In genomic region chr3:10330319-10330718, GRCh38 we compare ENCODE assay signal across 16 cellular contexts. TPM values are rescaled to one million over a fixed set of nuclear protein-coding genes. Genes with fewer than 3 reads are reported as not detected.
DNase-seq lines count a peak whose midpoint lies in the region; ATAC-seq and TF ChIP-seq lines count a peak whose summit lies in the region.
"Had no signal": no experiment of that assay in that cellular context is flagged by ENCODE, and none has a peak within 500 bp of the region (broad histone marks: within the 10 kb centered on the region; RNA-seq: fewer than 3 reads in every experiment).

No MANE protein-coding gene starts in this region.

- no peak overlapping the region for H2BK15ac ChIP-seq in H9 (ENCODE audit: low read depth, low read length)

- H3K9me3 Mint-ChIP-seq in H9 = no peaks in the 10 kb centered on the region
- no peaks in the 10 kb centered on the region for H3K9me3 Mint-ChIP-seq in activated T-helper 17 cell treated with anti-CD3 and anti-CD28 coated beads, Interleukin-2, amount 50 U/mL, for 72 hours
- H3K9me3 Mint-ChIP-seq: CD4-positive, alpha-beta T cell; GM23338 had no signal

- H3K9me3 ChIP-seq in H9 (ENCODE audit: control insufficient read depth, low read depth, low read length) (no peaks in the 10 kb centered on the region), osteoblast (ENCODE audit: low read depth, low read length) (no peaks in the 10 kb centered on the region), upper lobe of right lung (no peaks in the 10 kb centered on the region)

- H2BK5ac ChIP-seq in H9 (ENCODE audit: insufficient read length, low read length) = no peak overlapping the region

- H4K20me1 ChIP-seq in H9 (ENCODE audit: control insufficient read depth, insufficient read depth, insufficient read length) = no peaks in the 10 kb centered on the region
- H4K20me1 ChIP-seq in osteoblast (ENCODE audit: insufficient read depth, low read length) = no peaks in the 10 kb centered on the region

- no peak overlapping the region for H3K4me3 ChIP-seq in osteoblast (ENCODE audit: insufficient read depth, low read length)
- H3K4me3 ChIP-seq in upper lobe of right lung = no peak overlapping the region
- H3K4me3 ChIP-seq: GM23338 had no signal

- no peak overlapping the region for H2BK12ac ChIP-seq in H9 (ENCODE audit: insufficient read length, low read depth, low read length)

- H3K36me3 Mint-ChIP-seq in H9 (ENCODE audit: insufficient read depth in 1 of 3, low read depth in 3 of 3) = no peaks in the 10 kb centered on the region
- no peaks in the 10 kb centered on the region for H3K36me3 Mint-ChIP-seq in activated T-helper 17 cell treated with anti-CD3 and anti-CD28 coated beads, Interleukin-2, amount 50 U/mL, for 72 hours (ENCODE audit: low read depth)

- H4K8ac ChIP-seq in H9 (replicated peaks; ENCODE audit: insufficient read length, low read depth, low read length) = no peak overlapping the region

- H3K79me2 ChIP-seq in H9 (ENCODE audit: insufficient read depth, low read length) (no peaks in the 10 kb centered on the region), osteoblast (ENCODE audit: insufficient read depth, low read length) (no peaks in the 10 kb centered on the region)

- peaks cover 7 to 19% of the 10 kb centered on the region in 2 experiments for H3K4me1 Mint-ChIP-seq in H9
- no peaks in the 10 kb centered on the region for H3K4me1 Mint-ChIP-seq in activated T-helper 17 cell treated with anti-CD3 and anti-CD28 coated beads, Interleukin-2, amount 50 U/mL, for 72 hours

- no peak overlapping the region for H3T11ph ChIP-seq in H9 (ENCODE audit: low read length)

- no peak overlapping the region for H3K4me3 Mint-ChIP-seq in H9
- H3K4me3 Mint-ChIP-seq in activated T-helper 17 cell treated with anti-CD3 and anti-CD28 coated beads, Interleukin-2, amount 50 U/mL, for 72 hours = no peak overlapping the region
- H3K4me3 Mint-ChIP-seq: B cell; CD4-positive, alpha-beta T cell; GM23338 had no signal

- no peak overlapping the region for H4K5ac ChIP-seq in H9 (ENCODE audit: insufficient read length, low read depth, low read length)

- H3K27me3 Mint-ChIP-seq in H9 (ENCODE audit: low read depth) = peaks cover 62% of the 10 kb centered on the region
- peaks cover 23% of the 10 kb centered on the region for H3K27me3 Mint-ChIP-seq in activated T-helper 17 cell treated with anti-CD3 and anti-CD28 coated beads, Interleukin-2, amount 50 U/mL, for 72 hours

- H3K27me3 ChIP-seq in H9 (ENCODE audit: insufficient read depth, low read length) (no peaks in the 10 kb centered on the region), osteoblast (ENCODE audit: insufficient read depth, low read length) (peaks cover 80% of the 10 kb centered on the region), upper lobe of right lung (peaks cover 13% of the 10 kb centered on the region)

- no peak overlapping the region for H3K18ac ChIP-seq in H9 (ENCODE audit: insufficient read length, low read depth, low read length)

- no peak overlapping the region for H2BK20ac ChIP-seq in H9 (ENCODE audit: low read depth, low read length, poor library complexity, severe bottlenecking)

- H2BK120ac ChIP-seq in H9 (ENCODE audit: low read depth, low read length, poor library complexity, severe bottlenecking) = no peak overlapping the region

- no peak overlapping the region for H3K56ac ChIP-seq in H9 (ENCODE audit: insufficient read length, low read depth, low read length)

- intact Hi-C loops in upper lobe of right lung (cut with DNase I) = no loop called here

- WGBS in H9 (ENCODE audit: extremely low coverage, insufficient read length, low lambda C conversion rate) = no CpG with 5 or more reads among the region's 12 CpGs

- H3K36me3 ChIP-seq in osteoblast (ENCODE audit: insufficient read depth, low read length) = no peaks in the 10 kb centered on the region
- H3K36me3 ChIP-seq in upper lobe of right lung = no peaks in the 10 kb centered on the region

- H4K91ac ChIP-seq in H9 (ENCODE audit: insufficient read length, low read depth, low read length) = no peak overlapping the region

- H3K27ac ChIP-seq in H9 (ENCODE audit: insufficient read length, low read depth, low read length) (no peak overlapping the region), osteoblast (ENCODE audit: low read depth, low read length) (no peak overlapping the region), upper lobe of right lung (no peak overlapping the region)
- H3K27ac ChIP-seq: HL-60 had no signal

- no peak overlapping the region for H2AK5ac ChIP-seq in H9 (ENCODE audit: insufficient read length, low read length)

- H3K27ac Mint-ChIP-seq in H9 = no peak overlapping the region; a peak in 1 of 7 replicates
- no peak overlapping the region for H3K27ac Mint-ChIP-seq in activated T-helper 17 cell treated with anti-CD3 and anti-CD28 coated beads, Interleukin-2, amount 50 U/mL, for 72 hours
- H3K27ac Mint-ChIP-seq: B cell; CD4-positive, alpha-beta T cell; GM23338 had no signal

- no peak for TF ChIP-seq CTCF in H9 (conservative IDR thresholded peaks at IDR 0.05)
- no peak for TF ChIP-seq CTCF in osteoblast (IDR thresholded peaks at IDR 0.05; ENCODE audit: extremely low read depth, low read depth, low read length)
- TF ChIP-seq CTCF in upper lobe of right lung (IDR thresholded peaks at IDR 0.05) = no peak

- H3K4me1 ChIP-seq in H9 (ENCODE audit: insufficient read depth, low read length) (no peaks in the 10 kb centered on the region; the same call in 1 of the 2 replicates), osteoblast (ENCODE audit: insufficient read depth, low read length) (no peaks in the 10 kb centered on the region), upper lobe of right lung (no peaks in the 10 kb centered on the region)

- H3K4me2 ChIP-seq in H9 (ENCODE audit: insufficient read depth, insufficient read length, low read length) (no peak overlapping the region), osteoblast (ENCODE audit: insufficient read depth, low read length) (no peak overlapping the region)
- H3K4me2 ChIP-seq: GM23338 had no signal

- DNase-seq in H9 (peak; percentile 25), osteoblast (ENCODE audit: insufficient read length, low spot score, missing footprints) (peak; percentile 55), upper lobe of right lung (peak; percentile 47), NCI-H146 treated with DMSO at 0.1 percent for 48 hours (lab: John Stamatoyannopoulos, UW; ENCODE audit: unreplicated experiment) (no peak), glomerular visceral epithelial cell (ENCODE audit: extremely low spot score) (no peak)
- DNase-seq: C1 segment of cervical spinal cord; Calu3; CD4-positive, alpha-beta T cell; DMS 273 treated with DMSO at 0.1 percent for 48 hours had no signal

- no peaks in the 10 kb centered on the region for H3K23me2 ChIP-seq in H9 (ENCODE audit: insufficient read length, low read depth, low read length, poor library complexity, severe bottlenecking)

- no peaks in the 10 kb centered on the region for H3K79me1 ChIP-seq in H9 (ENCODE audit: insufficient read depth, low read depth, low read length, poor library complexity, severe bottlenecking)

- ATAC-seq in activated T-helper 17 cell treated with anti-CD3 and anti-CD28 coated beads, Interleukin-2, amount 50 U/mL, for 72 hours (replicated peaks) = peak; percentile 11
- ATAC-seq in upper lobe of right lung (peak; percentile 9), GM18868 (IDR thresholded peaks at IDR 0.05; ENCODE audit: unreplicated experiment) (no peak)
- ATAC-seq: GM23338, HCT116 had no signal

- H2AFZ ChIP-seq in H9 (ENCODE audit: low read length) = no peak overlapping the region
- no peak overlapping the region for H2AFZ ChIP-seq in osteoblast (ENCODE audit: low read length)
- H2AFZ ChIP-seq: GM23338 had no signal

- H3K4ac ChIP-seq in H9 (ENCODE audit: low read depth, low read length) = no peak overlapping the region

- no peak overlapping the region for H3K9ac ChIP-seq in H9 (ENCODE audit: extremely low read depth, insufficient read length, low read length)

- H3K23ac ChIP-seq in H9 (ENCODE audit: insufficient read length, low read depth, low read length) = no peak overlapping the region

- H3K14ac ChIP-seq in H9 (ENCODE audit: insufficient read depth, low read length) = no peak overlapping the region

RNA-seq across cellular contexts. Expression of gene SEC13, which starts 9.4 kb away (rescaled TPM):
- total RNA-seq in H9 (2021) = 131 TPM in 2 replicates
- 100 to 1,000 TPM in 1 of 2 donors, 10 to 100 TPM in 1; 69.5 to 104 TPM for total RNA-seq in activated T-helper 17 cell treated with anti-CD3 and anti-CD28 coated beads, Interleukin-2, amount 50 U/mL, for 72 hours
- total RNA-seq in osteoblast = 201 and 204 TPM in 2 replicates
- 81.3 TPM for total RNA-seq in upper lobe of right lung

RNA-seq across cellular contexts. Expression of gene GHRL, which starts 37.6 kb away (rescaled TPM):
- 1.3 TPM in 1 of 2 replicates, not detected in the other for total RNA-seq in H9 (2021)
- total RNA-seq in activated T-helper 17 cell treated with anti-CD3 and anti-CD28 coated beads, Interleukin-2, amount 50 U/mL, for 72 hours = under 1 TPM; 0.34 to 0.58 TPM
- under 0.01 TPM in 1 of 2 replicates, not detected in the other for total RNA-seq in osteoblast
- 2.2 TPM for total RNA-seq in upper lobe of right lung
- total RNA-seq: Daoy, GM23338 had no signal

Comparison
In these comparisons a context has a peak if more than half of its experiments do, and no peak if none do; other contexts are left out.
1. DNase-seq: peak in H9 (single experiment), osteoblast (single experiment) and upper lobe of right lung (single experiment); none in NCI-H146 treated with DMSO at 0.1 percent for 48 hours (single experiment) and glomerular visceral epithelial cell (single experiment).